In genomic region chr6:114541794-114542193, GRCh38 we compare ENCODE assay signal across 26 cellular contexts.
"Had no signal": no experiment of that assay in that cellular context is flagged by ENCODE, and none has a peak within 500 bp of the region (broad histone marks: within the 10 kb centered on the region; RNA-seq: fewer than 3 reads in every experiment).

No MANE protein-coding gene starts in this region.

- ATAC-seq: heart left ventricle; natural killer cell; pancreas; psoas muscle; right lobe of liver; stimulated activated effector memory CD8-positive, alpha-beta T cell treated with anti-CD3 and anti-CD28 coated beads, Interleukin-12 subunit alpha, Interleukin-12 subunit beta, amount 100 ng/mL, for 72 hours had no signal

- H3K4me2 ChIP-seq: neural progenitor cell had no signal

- H3K9me3 Mint-ChIP-seq: mesothelial cell of epicardium, neural progenitor cell had no signal

- H3K36me3 ChIP-seq: heart left ventricle, left ventricle myocardium inferior, neural progenitor cell, pancreas, right lobe of liver, suprapubic skin, thoracic aorta, tibial artery, uterus had no signal

- H3K9ac ChIP-seq: neural progenitor cell had no signal

- H3K27me3 ChIP-seq: heart left ventricle, neural progenitor cell, pancreas, right lobe of liver, suprapubic skin, tibial artery, uterus had no signal

- H3K9me3 ChIP-seq: pancreas, psoas muscle, right lobe of liver, suprapubic skin, thoracic aorta, tibial artery, uterus had no signal

- H3K27me3 Mint-ChIP-seq: naive B cell; stimulated activated naive CD8-positive, alpha-beta T cell treated with anti-CD3 and anti-CD28 coated beads, Interleukin-15, Interleukin-2, amounts not matched to agents 100 ng/mL and 50 ng/mL, for 24 hours had no signal

- H3K4me3 ChIP-seq: heart left ventricle, left ventricle myocardium inferior, lung, neural progenitor cell, pancreas, psoas muscle, right lobe of liver, suprapubic skin, thoracic aorta, tibial artery, uterus had no signal

- DNase-seq: heart left ventricle; hypothalamus; immature natural killer cell; left ventricle myocardium inferior; mesendoderm; naive B cell; natural killer cell; nephron progenitor cell; psoas muscle; right lobe of liver; stimulated activated CD4-positive, alpha-beta T cell treated with anti-CD3 and anti-CD28 coated beads, Interleukin-12 subunit alpha, Interleukin-12 subunit beta, amount 100 ng/mL, for 4 hours; stimulated activated CD4-positive, alpha-beta T cell treated with anti-CD3 and anti-CD28 coated beads, Interleukin-15, amount 100 ng/mL, for 24 hours; stimulated activated CD4-positive, alpha-beta T cell treated with anti-CD3 and anti-CD28 coated beads, Interleukin-2, amount 100 ng/mL, for 24 hours; stimulated activated CD4-positive, alpha-beta T cell treated with anti-CD3 and anti-CD28 coated beads, Interleukin-4, amount 100 ng/mL, for 24 hours; stimulated activated naive CD4-positive, alpha-beta T cell; trophoblast cell; uterus had no signal

- H2AFZ ChIP-seq: neural progenitor cell had no signal

- H3K4me1 Mint-ChIP-seq: immature natural killer cell; mesothelial cell of epicardium; naive B cell; natural killer cell; nephron progenitor cell; neural progenitor cell; stimulated activated effector memory CD8-positive, alpha-beta T cell treated with anti-CD3 and anti-CD28 coated beads, Interleukin-12 subunit alpha, Interleukin-12 subunit beta, amount 100 ng/mL, for 72 hours had no signal

- H3K36me3 Mint-ChIP-seq: immature natural killer cell; mesothelial cell of epicardium; naive B cell; natural killer cell; neural progenitor cell; stimulated activated effector memory CD8-positive, alpha-beta T cell treated with anti-CD3 and anti-CD28 coated beads, Interleukin-12 subunit alpha, Interleukin-12 subunit beta, amount 100 ng/mL, for 72 hours had no signal

- H3K27ac Mint-ChIP-seq: immature natural killer cell; mesothelial cell of epicardium; natural killer cell; nephron progenitor cell; neural progenitor cell; stimulated activated effector memory CD8-positive, alpha-beta T cell treated with anti-CD3 and anti-CD28 coated beads, Interleukin-12 subunit alpha, Interleukin-12 subunit beta, amount 100 ng/mL, for 72 hours; stimulated activated naive CD8-positive, alpha-beta T cell treated with anti-CD3 and anti-CD28 coated beads, Interleukin-15, Interleukin-2, amounts not matched to agents 100 ng/mL and 50 ng/mL, for 24 hours had no signal

- H3K27ac ChIP-seq: heart left ventricle, left ventricle myocardium inferior, neural progenitor cell, pancreas, psoas muscle, right lobe of liver, suprapubic skin, thoracic aorta, tibial artery, uterus had no signal

- H3K4me1 ChIP-seq: heart left ventricle, left ventricle myocardium inferior, neural progenitor cell, pancreas, psoas muscle, right lobe of liver, suprapubic skin, tibial artery, uterus had no signal

- H3K4me3 Mint-ChIP-seq: immature natural killer cell; mesothelial cell of epicardium; naive B cell; natural killer cell; nephron progenitor cell; neural progenitor cell; stimulated activated effector memory CD8-positive, alpha-beta T cell treated with anti-CD3 and anti-CD28 coated beads, Interleukin-12 subunit alpha, Interleukin-12 subunit beta, amount 100 ng/mL, for 72 hours; stimulated activated naive CD8-positive, alpha-beta T cell treated with anti-CD3 and anti-CD28 coated beads, Interleukin-15, Interleukin-2, amounts not matched to agents 100 ng/mL and 50 ng/mL, for 24 hours had no signal
